23 cellular contexts compared by ENCODE assay signal in the genomic region with DNA sequence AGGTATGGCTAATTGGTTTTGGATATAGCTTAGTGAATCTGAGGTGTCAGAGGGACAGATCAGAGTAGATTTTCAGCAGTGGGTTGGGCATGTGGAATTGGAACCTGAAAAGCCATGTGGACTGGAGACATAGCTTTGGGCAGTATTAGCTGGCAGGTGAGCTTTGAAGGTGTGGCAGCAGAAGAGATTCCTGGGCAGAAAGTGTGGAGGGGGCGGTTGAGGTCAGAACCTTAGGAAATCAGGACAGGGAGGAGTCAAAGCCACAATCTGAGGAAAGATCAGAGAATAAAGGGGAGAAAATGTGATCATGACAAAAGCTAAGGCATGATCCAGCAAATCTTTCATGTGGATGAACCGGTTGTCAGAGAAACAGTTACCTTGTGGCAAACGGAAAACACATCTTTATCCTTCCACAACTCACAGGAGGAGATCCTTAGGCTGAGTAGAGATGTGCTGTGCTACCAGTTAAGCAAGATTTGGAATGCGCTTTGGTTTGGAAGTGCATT. TPM values are rescaled to one million over a fixed set of nuclear protein-coding genes. Genes with fewer than 3 reads are reported as not detected.
DNase-seq lines count a peak whose midpoint lies in the region; ATAC-seq, FAIRE-seq and TF ChIP-seq lines count a peak whose summit lies in the region.
"Had no signal": no experiment of that assay in that cellular context is flagged by ENCODE, and none has a peak within 500 bp of the region (broad histone marks: within the 10 kb centered on the region; RNA-seq: fewer than 3 reads in every experiment).

No MANE protein-coding gene starts in this region.

- BruUV-seq in PC-3 (replicated peaks; lab: Mats Ljungman, UMichigan): no TSS peak

- H3K4me1 ChIP-seq in PC-3 (ENCODE audit: insufficient read depth, low read length) (peaks cover 23% of the 10 kb centered on the region), vagina (peaks cover 8% of the 10 kb centered on the region)

- CTCF ChIA-PET in PC-3 (lab: Charles Lee): interaction anchor here (0.6 kb wide), 1 partner anchor 15 kb away, joined by 4 read pairs; no protein-coding TSS in a partner anchor

- H3K27ac ChIP-seq in PC-3 (ENCODE audit: low read length): no peak overlapping the region
- H3K27ac ChIP-seq in VCaP: peak overlapping the region; percentile 24; the same call in 1 of the 2 replicates
- peak overlapping the region; percentile 48 for H3K27ac ChIP-seq in epithelial cell of prostate
- H3K27ac ChIP-seq in vagina: no peak overlapping the region
- H3K27ac ChIP-seq: HL-60, SK-N-MC had no signal

- peak; percentile 56 for DNase-seq in PC-3
- DNase-seq in epithelial cell of prostate (ENCODE audit: low read depth, low spot score): no peak
- no peak for DNase-seq in urothelium cell line (ENCODE audit: low spot score)
- no peak for DNase-seq in iPS-NIHi11 (ENCODE audit: low spot score)
- no peak for DNase-seq in mesenteric fat pad (ENCODE audit: low spot score)
- DNase-seq in vagina (ENCODE audit: extremely low spot score in 2 of 2): no peak
- DNase-seq: CD4-positive, CD25-positive, alpha-beta regulatory T cell; DMS79; H9; HFFc6; KG1; NCI-H1105; NCI-H146; NCI-H2029; NCI-H2227 treated with DMSO at 0.1 percent for 48 hours; NCI-H510A treated with DMSO at 0.1 percent for 48 hours; NCI-H748 treated with DMSO at 0.1 percent for 48 hours; Right ventricle myocardium superior had no signal

- TF ChIP-seq CTCF in PC-3 (conservative IDR thresholded peaks at IDR 0.05; ENCODE audit: low read depth, low read length) (no peak), VCaP (conservative IDR thresholded peaks at IDR 0.05) (no peak), vagina (IDR thresholded peaks at IDR 0.05) (no peak)

- H2AFZ ChIP-seq in PC-3 (ENCODE audit: low read length): no peak overlapping the region

- H3K79me2 ChIP-seq in PC-3 (ENCODE audit: low read length): no peaks in the 10 kb centered on the region

- intact Hi-C loops in PC-3 (cut with micrococcal nuclease) (no loop called here), vagina (cut with DNase I) (no loop called here)

- H3K9me2 ChIP-seq in PC-3 (replicated peaks; ENCODE audit: low read length): no peaks in the 10 kb centered on the region

- peak; percentile 87 for FAIRE-seq in urothelium cell line (lab: Jason Lieb, UNC)
- FAIRE-seq: RCC 7860 had no signal

- peak; percentile 39 for ATAC-seq in PC-3

- no peaks in the 10 kb centered on the region for H3K36me3 ChIP-seq in PC-3 (ENCODE audit: low read depth, low read length)
- H3K36me3 ChIP-seq in vagina: no peaks in the 10 kb centered on the region

- no peaks in the 10 kb centered on the region for H4K20me1 ChIP-seq in PC-3 (ENCODE audit: low read length)

- H3K27me3 ChIP-seq in PC-3 (ENCODE audit: low read length) (no peaks in the 10 kb centered on the region), vagina (no peaks in the 10 kb centered on the region)

- H3K4me3 ChIP-seq in PC-3 (ENCODE audit: low read length) (no peak overlapping the region), vagina (no peak overlapping the region)
- H3K4me3 ChIP-seq: SK-N-MC had no signal

- H3F3A ChIP-seq in PC-3 (ENCODE audit: low read length, unreplicated experiment): no peaks in the 10 kb centered on the region

- H3K4me2 ChIP-seq in PC-3 (ENCODE audit: low read length): no peak overlapping the region

- H3K9ac ChIP-seq in PC-3 (ENCODE audit: low read length): no peak overlapping the region

- H3K9me3 ChIP-seq in PC-3 (ENCODE audit: low read length) (no peaks in the 10 kb centered on the region), vagina (no peaks in the 10 kb centered on the region)

- TF ChIP-seq POLR2A in vagina (IDR thresholded peaks at IDR 0.05): no peak

- POLR2A ChIA-PET in PC-3 (lab: Charles Lee; ENCODE audit: unreplicated experiment): no interaction called here

RNA-seq across cellular contexts. Expression of gene PTGER2, which starts 56.3 kb away (rescaled TPM):
- total RNA-seq in PC-3 (2014; rRNA removed): 4.6 and 4.7 TPM in 2 replicates
- total RNA-seq in mesenteric fat pad: 10.9 TPM
- 10.3 TPM for total RNA-seq in vagina
- total RNA-seq: HT1080 had no signal

Comparison
In these comparisons a context has a peak if more than half of its experiments do, and no peak if none do; other contexts are left out.
1. H3K27ac ChIP-seq: peak in VCaP (single experiment) and epithelial cell of prostate (single experiment); none in PC-3 (single experiment) and vagina (single experiment).